In the genomic region with DNA sequence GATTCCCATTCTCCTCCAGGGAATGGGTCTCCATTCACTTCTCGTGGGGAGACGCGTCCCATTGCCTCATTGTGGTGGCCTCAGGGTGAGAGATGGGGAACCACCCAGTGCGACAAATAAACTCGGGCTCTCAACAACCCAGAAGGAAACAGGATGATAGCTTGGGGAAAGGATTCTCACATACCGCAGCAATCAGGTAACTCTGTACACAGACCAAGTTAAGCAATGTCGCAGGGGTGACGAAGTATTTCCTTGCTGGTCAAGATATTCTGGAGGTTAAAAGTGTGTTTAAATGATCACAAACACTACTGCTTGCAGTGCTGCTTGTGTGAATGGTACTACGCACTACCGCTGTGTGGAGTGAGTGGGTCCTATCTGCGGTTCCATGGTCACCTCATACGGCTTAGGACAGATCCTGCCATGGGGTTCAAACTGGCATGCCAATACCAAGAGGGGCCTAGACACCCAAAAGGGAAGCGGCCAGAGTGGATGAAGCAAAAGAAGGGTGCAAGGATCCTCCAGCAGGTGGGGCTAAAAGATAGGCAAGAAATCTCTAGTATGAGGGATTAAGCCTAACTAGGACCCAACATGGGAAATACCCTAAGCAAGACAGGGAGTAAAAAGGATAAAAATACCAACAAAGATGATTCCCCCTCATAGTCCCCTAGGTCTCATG, we compare ENCODE assay signal across 7 cellular contexts.
DNase-seq lines count a peak whose midpoint lies in the region; ATAC-seq, FAIRE-seq and TF ChIP-seq lines count a peak whose summit lies in the region.

No MANE protein-coding gene starts in this region.

- H3K36me3 ChIP-seq in body of pancreas (replicated peaks in 1 of 2; ENCODE audit: insufficient read depth in 1 of 2, low read depth in 2 of 2) (no peaks in the 10 kb centered on the region), keratinocyte (ENCODE audit: control insufficient read depth in 2 of 2, extremely low read depth in 1 of 2, insufficient read depth in 2 of 2, low read length in 2 of 2) (no peaks in the 10 kb centered on the region)

- H3K4me2 ChIP-seq in keratinocyte (ENCODE audit: control insufficient read depth, extremely low read depth, insufficient read depth, low read depth, low read length): no peak overlapping the region

- DNase-seq in HFF-Myc (ENCODE audit: extremely low read depth, low read depth) (peak; percentile 11), NCI-H128 (lab: John Stamatoyannopoulos, UW; ENCODE audit: unreplicated experiment) (peak; percentile 5), T-helper 9 cell (peak; percentile 44), body of pancreas (peak; percentile 54 to 69 (median 63)), keratinocyte (ENCODE audit: low read depth, low spot score) (no peak)
- peak; percentile 68 for DNase-seq in stimulated activated CD4-positive, alpha-beta T cell treated with anti-CD3 and anti-CD28 coated beads, Interleukin-4, amount 100 ng/mL, for 24 hours

- H4K20me1 ChIP-seq in keratinocyte (ENCODE audit: control insufficient read depth, extremely low read depth, insufficient read depth, low read length): no peaks in the 10 kb centered on the region

- no peak overlapping the region for H3K9ac ChIP-seq in keratinocyte (ENCODE audit: control insufficient read depth, extremely low read depth, insufficient read depth, low read length)

- FAIRE-seq in keratinocyte (lab: Jason Lieb, UNC): no peak

- H3K9me1 ChIP-seq in keratinocyte (ENCODE audit: control insufficient read depth, extremely low read depth, insufficient read depth, low read length): no peaks in the 10 kb centered on the region

- no peaks in the 10 kb centered on the region for H3K79me2 ChIP-seq in keratinocyte (ENCODE audit: control insufficient read depth, insufficient read depth, low read length)

- H3K27ac ChIP-seq in body of pancreas (no peak overlapping the region), keratinocyte (ENCODE audit: control insufficient read depth, insufficient read depth, low read length) (no peak overlapping the region)

- H3K4me3 ChIP-seq in HFF-Myc (replicated peaks; ENCODE audit: low read depth, low read length) (no peak overlapping the region), body of pancreas (no peak overlapping the region), keratinocyte (ENCODE audit: control insufficient read depth in 2 of 3, extremely low read depth in 1 of 3, insufficient read depth in 2 of 3, low read depth in 1 of 3, low read length in 3 of 3) (no peak overlapping the region)

- H2AFZ ChIP-seq in keratinocyte (ENCODE audit: control insufficient read depth, low read length): no peak overlapping the region

- ATAC-seq in body of pancreas: peak; percentile 66

- 51 to 62% methylated on average over 13 of the region's 13 CpGs for WGBS in body of pancreas, 2 donors

- TF ChIP-seq CTCF in GM12873 (IDR thresholded peaks at IDR 0.05; ENCODE audit: insufficient read depth, low read depth, low read length, missing control alignments): peak; percentile 70
- peak; percentile 62 for TF ChIP-seq CTCF in HFF-Myc (IDR thresholded peaks at IDR 0.05; ENCODE audit: low read depth, low read length, missing control alignments)
- peak; percentile 39 to 80 (median 74) for TF ChIP-seq CTCF in body of pancreas (IDR thresholded peaks at IDR 0.05)
- TF ChIP-seq CTCF in keratinocyte (optimal IDR thresholded peaks at IDR 0.05 in 1 of 3, IDR thresholded peaks at IDR 0.05 in 1 of 3, conservative IDR thresholded peaks at IDR 0.05 in 1 of 3; ENCODE audit: extremely low read depth in 1 of 3, insufficient read depth in 2 of 3, low read length in 3 of 3): peak; percentile 24 to 49 (median 36)

- no peak for TF ChIP-seq POLR2A in body of pancreas (IDR thresholded peaks at IDR 0.05)

- dilution Hi-C loops in keratinocyte (cut with MboI; ENCODE audit: extremely low pct_ligation_motif_present, low sequenced_read_pairs): no loop called here

- intact Hi-C loops in body of pancreas (cut with DNase I): no loop called here

- no peaks in the 10 kb centered on the region for H3K27me3 ChIP-seq in body of pancreas
- H3K27me3 ChIP-seq in keratinocyte (ENCODE audit: control insufficient read depth, extremely low read depth, insufficient read depth, low read length): no peaks in the 10 kb centered on the region

- H3K9me3 ChIP-seq in body of pancreas (no peaks in the 10 kb centered on the region), keratinocyte (ENCODE audit: control insufficient read depth, low read depth, low read length) (no peaks in the 10 kb centered on the region)

- no peaks in the 10 kb centered on the region for H3K4me1 ChIP-seq in body of pancreas
- H3K4me1 ChIP-seq in keratinocyte (ENCODE audit: control insufficient read depth, extremely low read depth, insufficient read depth, low read length): no peaks in the 10 kb centered on the region
